In genomic region chr4:8624601-8625272, GRCh38 we compare ENCODE assay signal across 6 cellular contexts. TPM values are rescaled to one million over a fixed set of nuclear protein-coding genes. Genes with fewer than 3 reads are reported as not detected.
"Had no signal": no experiment of that assay in that cellular context is flagged by ENCODE, and none has a peak within 500 bp of the region (broad histone marks: within the 10 kb centered on the region; RNA-seq: fewer than 3 reads in every experiment).

No MANE protein-coding gene starts in this region.

RNA-seq across cellular contexts. Expression of gene CPZ, which starts 32.2 kb away (rescaled TPM):
- total RNA-seq: activated CD4-positive, alpha-beta T cell treated with anti-CD3 and anti-CD28 coated beads, Interleukin-2, amount 10 ng/mL, durations not matched to agents 24 days and 14 days; activated CD8-positive, alpha-beta memory T cell treated with anti-CD3 and anti-CD28 coated beads, Interleukin-2, amount 10 ng/mL, durations not matched to agents 7 days and 5 days; activated T-helper 1 cell treated with anti-CD3 and anti-CD28 coated beads, Interleukin-12 subunit alpha, Interleukin-12 subunit beta, Interleukin-2, Interleukin-4 antibody, amounts not matched to agents 30 ng/mL and 10 ng/mL and 1 ng/mL, durations not matched to agents 14 hours and 24 hours and 36 hours; MCF 10A had no signal
- polyA plus RNA-seq: IgD-negative memory B cell had no signal

RNA-seq across cellular contexts. Expression of gene GPR78, which starts 44.5 kb away (rescaled TPM):
- total RNA-seq: activated CD4-positive, alpha-beta T cell treated with anti-CD3 and anti-CD28 coated beads, Interleukin-2, amount 10 ng/mL, durations not matched to agents 24 days and 14 days; activated CD8-positive, alpha-beta memory T cell treated with anti-CD3 and anti-CD28 coated beads, Interleukin-2, amount 10 ng/mL, durations not matched to agents 7 days and 5 days; activated T-helper 1 cell treated with anti-CD3 and anti-CD28 coated beads, Interleukin-12 subunit alpha, Interleukin-12 subunit beta, Interleukin-2, Interleukin-4 antibody, amounts not matched to agents 30 ng/mL and 10 ng/mL and 1 ng/mL, durations not matched to agents 14 hours and 24 hours and 36 hours; MCF 10A; RPMI7951 had no signal
- polyA plus RNA-seq: IgD-negative memory B cell had no signal
